1 cellular context compared by ENCODE assay signal in genomic region chr5:132386644-132387286, GRCh38.
A peak's percentile ranks its signal among the peaks of the same experiment; 100 is the strongest.
TF ChIP-seq lines count a peak whose summit lies in the region.

No MANE protein-coding gene starts in this region.

TF ChIP-seq in HepG2, 621 proteins besides CTCF, POLR2A, EP300 and RAD21 (continued from another document and continues in another):
- TF ChIP-seq NR0B2 (CRISPR knock-in tag; IDR thresholded peaks at IDR 0.05) (0 out of 2 replicates have a peak, but pooled peaks have one; percentile 48), ZNF234 (CRISPR knock-in tag; conservative IDR thresholded peaks at IDR 0.05) (no peak), MAZ (IDR thresholded peaks at IDR 0.05; ENCODE audit: borderline replicate concordance, low read depth, low read length) (no peak), MAZ (CRISPR knock-in tag; IDR thresholded peaks at IDR 0.05; ENCODE audit: low read depth) (0 out of 2 replicates have a peak, but pooled peaks have one; percentile 53), ZNF207 (IDR thresholded peaks at IDR 0.05; ENCODE audit: borderline replicate concordance) (no peak), IRF9 (CRISPR knock-in tag; IDR thresholded peaks at IDR 0.05; ENCODE audit: borderline replicate concordance) (0 out of 2 replicates have a peak, but pooled peaks have one; percentile 31), ZNF768 (CRISPR knock-in tag; IDR thresholded peaks at IDR 0.05) (no peak), MBNL3 (CRISPR knock-in tag; conservative IDR thresholded peaks at IDR 0.05) (no peak), ZNF235 (CRISPR knock-in tag; IDR thresholded peaks at IDR 0.05; ENCODE audit: borderline replicate concordance) (no peak), MAFK (conservative IDR thresholded peaks at IDR 0.05 in 1 of 2, IDR thresholded peaks at IDR 0.05 in 1 of 2; ENCODE audit: low read length in 2 of 2) (no peak), HMG20B (CRISPR knock-in tag; conservative IDR thresholded peaks at IDR 0.05) (no peak), KDM5A (IDR thresholded peaks at IDR 0.05; ENCODE audit: borderline replicate concordance, low read length) (no peak), ZNF430 (CRISPR knock-in tag; IDR thresholded peaks at IDR 0.05) (no peak), ATF3 (CRISPR knock-in tag; IDR thresholded peaks at IDR 0.05) (no peak), ZBTB43 (CRISPR knock-in tag; conservative IDR thresholded peaks at IDR 0.05) (no peak), TCF7 (IDR thresholded peaks at IDR 0.05; ENCODE audit: low read depth) (no peak), ZBTB49 (CRISPR knock-in tag; IDR thresholded peaks at IDR 0.05; ENCODE audit: borderline replicate concordance) (no peak), ZBTB7A (CRISPR knock-in tag; IDR thresholded peaks at IDR 0.05) (0 out of 2 replicates have a peak, but pooled peaks have one; percentile 26), GATAD1 (CRISPR knock-in tag; IDR thresholded peaks at IDR 0.05) (peak; percentile 40; the same call in 1 of the 2 replicates), NONO (IDR thresholded peaks at IDR 0.05) (no peak), NONO (CRISPR knock-in tag; conservative IDR thresholded peaks at IDR 0.05) (0 out of 2 replicates have a peak, but pooled peaks have one; percentile 13), ETV5 (CRISPR knock-in tag; IDR thresholded peaks at IDR 0.05; ENCODE audit: borderline replicate concordance) (peak; percentile 55; the same call in 1 of the 2 replicates), HOXA7 (CRISPR knock-in tag; IDR thresholded peaks at IDR 0.05) (no peak), DBP (CRISPR knock-in tag; IDR thresholded peaks at IDR 0.05; ENCODE audit: not compliant biosample characterization) (no peak), TEAD3 (CRISPR knock-in tag; optimal IDR thresholded peaks at IDR 0.05; ENCODE audit: borderline replicate concordance) (no peak), ARID5B (CRISPR knock-in tag; IDR thresholded peaks at IDR 0.05) (peak; percentile 16; the same call in 1 of the 2 replicates), NBN (conservative IDR thresholded peaks at IDR 0.05) (no peak), CSRNP2 (CRISPR knock-in tag; conservative IDR thresholded peaks at IDR 0.05; ENCODE audit: low read depth) (no peak), ZNF792 (CRISPR knock-in tag; IDR thresholded peaks at IDR 0.05) (no peak), CEBPG (CRISPR knock-in tag; IDR thresholded peaks at IDR 0.05) (no peak), HMGXB4 (CRISPR knock-in tag; IDR thresholded peaks at IDR 0.05; ENCODE audit: borderline replicate concordance in 1 of 2, low read depth in 1 of 2) (peak; percentile 56 to 61; a peak in 3 of 4 replicates), RFX5 (IDR thresholded peaks at IDR 0.05; ENCODE audit: low read depth, low read length) (peak; percentile 86), KDM2A (CRISPR knock-in tag; IDR thresholded peaks at IDR 0.05; ENCODE audit: borderline replicate concordance, low read depth) (peak; percentile 60; the same call in 1 of the 2 replicates), TP53 (CRISPR knock-in tag; conservative IDR thresholded peaks at IDR 0.05) (no peak), FOSL2 (CRISPR knock-in tag; IDR thresholded peaks at IDR 0.05) (no peak; the same call in 1 of the 2 replicates), HNF1A (IDR thresholded peaks at IDR 0.05; ENCODE audit: low read depth) (no peak), HNF1A (CRISPR knock-in tag; IDR thresholded peaks at IDR 0.05; ENCODE audit: borderline replicate concordance) (no peak), KAT7 (CRISPR knock-in tag; IDR thresholded peaks at IDR 0.05; ENCODE audit: borderline replicate concordance) (no peak), ZNF781 (CRISPR knock-in tag; IDR thresholded peaks at IDR 0.05; ENCODE audit: borderline replicate concordance, not compliant biosample characterization) (no peak), IKZF1 (IDR thresholded peaks at IDR 0.05) (no peak), CBX5 (CRISPR knock-in tag; IDR thresholded peaks at IDR 0.05; ENCODE audit: borderline replicate concordance) (no peak), ZNF543 (CRISPR knock-in tag; IDR thresholded peaks at IDR 0.05) (no peak), ZNF674 (CRISPR knock-in tag; IDR thresholded peaks at IDR 0.05; ENCODE audit: low read depth) (no peak), ZNF580 (CRISPR knock-in tag; IDR thresholded peaks at IDR 0.05; ENCODE audit: borderline replicate concordance, low read depth) (0 out of 2 replicates have a peak, but pooled peaks have one; percentile 49)
